ENCODE assay signal across 8 cellular contexts in the genomic region with DNA sequence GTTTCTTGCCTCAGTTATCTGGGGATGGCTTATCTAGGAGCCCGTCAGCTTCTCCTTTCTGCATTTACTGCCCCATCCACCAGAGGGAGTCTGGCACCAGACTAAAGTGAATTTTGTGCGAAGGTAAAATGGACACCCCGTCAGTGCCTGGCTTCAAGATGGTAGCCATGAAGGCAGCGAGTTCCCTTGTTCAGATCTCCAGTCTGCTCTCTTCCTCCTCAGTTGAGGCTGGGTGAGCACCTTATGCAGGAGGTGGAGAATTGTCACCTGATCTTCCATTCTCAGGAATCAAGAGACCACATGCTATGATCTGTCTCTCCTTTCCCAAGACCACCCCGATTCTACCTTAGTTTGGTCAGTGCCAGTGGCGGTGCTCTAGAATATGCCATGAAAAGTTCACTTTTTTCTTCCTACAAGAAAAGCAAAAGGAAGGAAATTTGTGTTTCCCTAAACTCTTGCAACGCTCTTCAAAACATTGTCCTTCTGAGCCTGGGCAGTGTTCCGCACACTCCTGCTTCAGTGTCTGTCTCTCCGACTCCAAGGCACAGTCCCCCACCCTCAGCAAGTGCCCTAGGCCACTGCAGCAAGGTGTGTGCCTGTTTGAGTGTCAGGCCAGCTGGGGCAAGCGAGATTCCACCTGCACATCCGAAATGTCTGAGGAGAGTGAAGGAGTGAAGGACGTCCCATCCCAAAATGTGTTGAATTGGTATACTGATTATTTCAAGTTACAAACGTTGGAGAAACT.
DNase-seq lines count a peak whose midpoint lies in the region; ATAC-seq and FAIRE-seq lines count a peak whose summit lies in the region.

No MANE protein-coding gene starts in this region.

- H3K36me3 Mint-ChIP-seq in activated T-helper 17 cell treated with anti-CD3 and anti-CD28 coated beads, Interleukin-2, amount 50 U/mL, for 72 hours (ENCODE audit: low read depth): no peaks in the 10 kb centered on the region
- H3K36me3 Mint-ChIP-seq in immature natural killer cell: no peaks in the 10 kb centered on the region

- peaks cover 5% of the 10 kb centered on the region for H3K27me3 Mint-ChIP-seq in activated T-helper 17 cell treated with anti-CD3 and anti-CD28 coated beads, Interleukin-2, amount 50 U/mL, for 72 hours
- peaks cover 0 to 9% (median 1%) of the 10 kb centered on the region in 3 donors for H3K27me3 Mint-ChIP-seq in immature natural killer cell (ENCODE audit: low read depth in 3 of 3)

- no peak overlapping the region for H3K27ac Mint-ChIP-seq in activated T-helper 17 cell treated with anti-CD3 and anti-CD28 coated beads, Interleukin-2, amount 50 U/mL, for 72 hours
- H3K27ac Mint-ChIP-seq in immature natural killer cell: peak overlapping the region in 1 of 6 donors; percentile 58

- peak; percentile 84 for FAIRE-seq in GM18507 (lab: Jason Lieb, UNC)

- no peaks in the 10 kb centered on the region for H3K9me3 Mint-ChIP-seq in activated T-helper 17 cell treated with anti-CD3 and anti-CD28 coated beads, Interleukin-2, amount 50 U/mL, for 72 hours
- no peaks in the 10 kb centered on the region for H3K9me3 Mint-ChIP-seq in immature natural killer cell

- H3K4me1 Mint-ChIP-seq in activated T-helper 17 cell treated with anti-CD3 and anti-CD28 coated beads, Interleukin-2, amount 50 U/mL, for 72 hours: no peaks in the 10 kb centered on the region
- H3K4me1 Mint-ChIP-seq in immature natural killer cell: no peaks in the 10 kb centered on the region

- ATAC-seq in HG03342 (IDR thresholded peaks at IDR 0.05; ENCODE audit: unreplicated experiment) (peak; percentile 74), GM21737 (IDR thresholded peaks at IDR 0.05; ENCODE audit: unreplicated experiment) (no peak)
- peak; percentile 47 for ATAC-seq in activated T-helper 17 cell treated with anti-CD3 and anti-CD28 coated beads, Interleukin-2, amount 50 U/mL, for 72 hours (replicated peaks)

- H3K4me3 Mint-ChIP-seq in activated T-helper 17 cell treated with anti-CD3 and anti-CD28 coated beads, Interleukin-2, amount 50 U/mL, for 72 hours: no peak overlapping the region
- no peak overlapping the region for H3K4me3 Mint-ChIP-seq in immature natural killer cell

- DNase-seq in AG20443 (ENCODE audit: low spot score) (peak; percentile 52), GM18507 (ENCODE audit: extremely low spot score, insufficient read length, low read depth) (peak; percentile 39), NOMO-1 treated with dmso at 0.1 percent for 144 hours (lab: John Stamatoyannopoulos, UW; ENCODE audit: unreplicated experiment) (peak; percentile 12), immature natural killer cell (peak; percentile 16 to 21 (median 20)), stromal cell of bone marrow (ENCODE audit: low read depth) (peak; percentile 1)

Comparison
In these comparisons a context has a peak if more than half of its experiments do, and no peak if none do; other contexts are left out.
1. DNase-seq: peak in every context shown above with its lines; median percentile 52 in AG20443; 39 in GM18507; 20 in immature natural killer cell; 12 in NOMO-1 treated with dmso at 0.1 percent for 144 hours; 1 in stromal cell of bone marrow.